1 cellular context compared by ENCODE assay signal in the genomic region with DNA sequence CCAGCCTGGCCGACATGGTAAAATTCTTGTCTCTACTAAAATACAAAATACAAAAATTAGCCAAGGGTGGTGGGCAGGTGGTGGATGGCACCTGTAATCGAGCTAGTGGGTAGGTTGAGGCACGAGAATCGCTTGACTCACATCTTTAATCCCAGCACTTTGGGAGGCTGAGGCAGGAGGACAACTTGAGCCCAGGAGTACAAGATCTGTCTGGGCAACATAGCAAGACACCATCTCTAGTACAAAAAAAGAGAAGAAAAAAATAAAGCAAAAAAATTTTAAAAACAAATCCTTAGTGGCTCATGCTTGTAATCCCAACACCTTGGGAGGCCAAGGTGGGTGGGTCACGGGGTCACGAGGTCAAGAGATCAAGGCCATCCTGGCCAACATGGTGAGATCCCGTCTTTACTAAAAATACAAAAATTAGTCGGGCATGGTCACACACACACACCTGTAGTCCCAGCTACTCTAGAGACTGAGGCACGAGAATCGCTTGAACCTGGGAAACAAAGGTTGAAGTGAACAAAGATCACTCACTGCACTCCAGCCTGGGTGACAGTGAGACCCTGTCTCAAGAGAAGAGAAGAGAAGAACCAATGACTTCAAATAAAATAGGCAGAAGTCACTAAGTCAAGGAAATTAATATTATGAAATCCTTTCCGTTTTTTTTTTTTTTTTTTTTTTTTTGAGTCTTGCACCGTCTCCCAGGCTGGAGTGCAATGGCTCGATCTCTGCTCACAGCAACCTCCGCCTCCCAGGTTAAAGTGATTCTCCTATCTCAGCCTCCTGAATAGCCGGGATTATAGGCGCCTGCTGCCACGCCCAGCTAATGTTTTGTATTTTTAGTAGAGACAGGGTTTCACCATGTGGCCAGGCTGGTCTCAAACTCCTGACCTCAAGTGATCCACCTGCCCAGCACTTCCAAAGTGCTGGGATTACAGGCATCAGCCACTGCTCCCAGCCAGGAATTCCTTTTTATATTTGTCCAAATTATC.
TF ChIP-seq lines count a peak whose summit lies in the region.

No MANE protein-coding gene starts in this region.

TF ChIP-seq in HEK293, 187 proteins besides CTCF, POLR2A, EP300 and RAD21:
- TF ChIP-seq ZNF157 (tag by site-specific recombination; IDR thresholded peaks at IDR 0.05) = no peak
- TF ChIP-seq ZNF112 (tag by site-specific recombination; IDR thresholded peaks at IDR 0.05) = no peak
- TF ChIP-seq BCL11B (tag by site-specific recombination; IDR thresholded peaks at IDR 0.05; ENCODE audit: low read depth) = 0 out of 2 replicates have a peak, but pooled peaks have one; percentile 72
- no peak for TF ChIP-seq ZNF302 (tag by site-specific recombination; IDR thresholded peaks at IDR 0.05; ENCODE audit: low read depth)
- peak; percentile 27; the same call in 1 of the 2 replicates for TF ChIP-seq KLF9 (tag by site-specific recombination; IDR thresholded peaks at IDR 0.05; ENCODE audit: low read depth)
- TF ChIP-seq ZNF423 (tag by site-specific recombination; IDR thresholded peaks at IDR 0.05) = no peak
- TF ChIP-seq ZNF121 (tag by site-specific recombination; IDR thresholded peaks at IDR 0.05) = peak; percentile 94
- TF ChIP-seq ZNF133 (tag by site-specific recombination; IDR thresholded peaks at IDR 0.05) = no peak
- peak; percentile 16; the same call in 1 of the 2 replicates for TF ChIP-seq ZNF394 (tag by site-specific recombination; IDR thresholded peaks at IDR 0.05; ENCODE audit: borderline replicate concordance)
- TF ChIP-seq ZNF558 (tag by site-specific recombination; IDR thresholded peaks at IDR 0.05) = no peak
TF ChIP-seq in HEK293: peak in this region for 4.
